ENCODE assay signal across 8 cellular contexts in genomic region chr4:4990857-4991540, GRCh38. TPM values are rescaled to one million over a fixed set of nuclear protein-coding genes. Genes with fewer than 3 reads are reported as not detected.
DNase-seq lines count a peak whose midpoint lies in the region; ATAC-seq and TF ChIP-seq lines count a peak whose summit lies in the region.

No MANE protein-coding gene starts in this region.

- peak; percentile 73 for ATAC-seq in HCT116
- no peak for ATAC-seq in HG03135 (IDR thresholded peaks at IDR 0.05; ENCODE audit: unreplicated experiment)
- no peak for ATAC-seq in HG03159 (IDR thresholded peaks at IDR 0.05; ENCODE audit: unreplicated experiment)

- H3K27ac ChIP-seq in HCT116 (ENCODE audit: low read depth, low read length) (no peak overlapping the region), stomach (peak overlapping the region in 4 of 5 donors; percentile 64 to 85 (median 78))

- TF ChIP-seq CTCF in HCT116 (IDR thresholded peaks at IDR 0.05 in 2 of 3, conservative IDR thresholded peaks at IDR 0.05 in 1 of 3; ENCODE audit: borderline replicate concordance in 1 of 3, insufficient read depth in 1 of 3, low read depth in 2 of 3, low read length in 2 of 3) (no peak), MCF 10A (IDR thresholded peaks at IDR 0.05; ENCODE audit: unreplicated experiment) (no peak), stomach (IDR thresholded peaks at IDR 0.05) (no peak)

- WGBS in stomach, 5 donors = 54 to 69% (median 61%) methylated on average over 9 to 15 of the region's 15 CpGs

- H3K4me2 ChIP-seq in HCT116 (ENCODE audit: low read length) = peak overlapping the region; percentile 53

- peak overlapping the region; percentile 66 for H3K27ac Mint-ChIP-seq in MCF 10A (ENCODE audit: low read depth, unreplicated experiment)

- CTCF ChIA-PET in HCT116 (lab: Charles Lee) = no interaction called here
- CTCF ChIA-PET in MCF 10A (lab: Yijun Ruan, JAX) = no interaction called here

- H3K9me3 ChIP-seq in HCT116 (ENCODE audit: control insufficient read depth in 1 of 2, insufficient read depth in 1 of 2, low read depth in 1 of 2, low read length in 2 of 2) = no peaks in the 10 kb centered on the region
- no peaks in the 10 kb centered on the region for H3K9me3 ChIP-seq in stomach

- H3K9me3 Mint-ChIP-seq in MCF 10A (ENCODE audit: unreplicated experiment) = no peaks in the 10 kb centered on the region

- intact Hi-C loops in HCT116 (cut with micrococcal nuclease) (loop anchor here (10.0 kb wide), 1 partner anchor 316 kb away; no protein-coding TSS in a partner anchor), MCF 10A (cut with micrococcal nuclease) (loop anchor here (1.0 to 5.0 kb wide), 3 partner anchors 47 to 721 kb away; partner anchors contain the start of gene EVC), stomach (cut with DNase I; ENCODE audit: low total_unique reads) (loop anchor here (5.0 to 10.0 kb wide), 2 partner anchors 151 to 814 kb away; no protein-coding TSS in a partner anchor)

- BruUV-seq in HCT116 (replicated peaks; lab: Mats Ljungman, UMichigan) = no TSS peak
- BruUV-seq in MCF 10A (replicated peaks; lab: Mats Ljungman, UMichigan) = no TSS peak

- no peaks in the 10 kb centered on the region for H3K79me2 ChIP-seq in HCT116 (ENCODE audit: insufficient read depth, low read length)

- H3K27me3 ChIP-seq in HCT116 (ENCODE audit: insufficient read depth, low read length) = no peaks in the 10 kb centered on the region
- peaks cover 0 to 9% (median 6%) of the 10 kb centered on the region in 3 donors for H3K27me3 ChIP-seq in stomach

- no peaks in the 10 kb centered on the region for H3K9me2 ChIP-seq in HCT116 (ENCODE audit: insufficient read depth)

- H3K4me3 ChIP-seq in HCT116 (replicated peaks in 1 of 2; ENCODE audit: low read depth in 1 of 2, low read length in 2 of 2) = no peak overlapping the region
- H3K4me3 ChIP-seq in stomach = no peak overlapping the region

- H3K36me3 ChIP-seq in HCT116 (ENCODE audit: control insufficient read depth in 1 of 2, insufficient read depth in 2 of 2, low read length in 2 of 2) (no peaks in the 10 kb centered on the region), stomach (no peaks in the 10 kb centered on the region)

- POLR2A ChIA-PET in HCT116 (lab: Charles Lee) = no interaction called here
- POLR2A ChIA-PET in MCF 10A (lab: Yijun Ruan, JAX) = no interaction called here

- H3K36me3 Mint-ChIP-seq in MCF 10A (ENCODE audit: insufficient read depth, unreplicated experiment) = peaks cover 5% of the 10 kb centered on the region

- H3K4me1 ChIP-seq in HCT116 (ENCODE audit: control insufficient read depth in 1 of 2, insufficient read depth in 2 of 2, low read length in 2 of 2) = peaks cover 9 to 20% of the 10 kb centered on the region in 2 experiments; a peak in 3 of 4 replicates
- peaks cover 8 to 41% (median 29%) of the 10 kb centered on the region in 4 donors for H3K4me1 ChIP-seq in stomach

- no peak for TF ChIP-seq RAD21 in HCT116 (IDR thresholded peaks at IDR 0.05; ENCODE audit: low read depth)

- DNase-seq in HCT116 (ENCODE audit: low read depth, low spot score) (peak; percentile 28), MCF 10A (ENCODE audit: unreplicated experiment) (peak; percentile 95), kidney tubule cell (ENCODE audit: low spot score) (peak; percentile 86), stomach (peak; percentile 46), NCI-H1417 (lab: John Stamatoyannopoulos, UW) (no peak), Kasumi-1 (lab: John Stamatoyannopoulos, UW) (no peak)

- H3K9ac ChIP-seq in HCT116 (ENCODE audit: low read length) = no peak overlapping the region

- no peak for TF ChIP-seq EP300 in stomach (IDR thresholded peaks at IDR 0.05)

- no peaks in the 10 kb centered on the region for H4K20me1 ChIP-seq in HCT116 (ENCODE audit: insufficient read depth)

- H3K4me3 Mint-ChIP-seq in MCF 10A (ENCODE audit: unreplicated experiment) = no peak overlapping the region

- H2AFZ ChIP-seq in HCT116 (ENCODE audit: low read depth, low read length, poor library complexity, severe bottlenecking) = peak overlapping the region; percentile 20

- TF ChIP-seq POLR2A in HCT116 (IDR thresholded peaks at IDR 0.05; ENCODE audit: borderline replicate concordance, extremely low read depth, insufficient read depth, insufficient read length) (no peak), stomach (IDR thresholded peaks at IDR 0.05) (no peak)

- RAD21 ChIA-PET in HCT116 (lab: Charles Lee; ENCODE audit: low non-redundant PET in 1 of 2, low total read pairs in 2 of 2, uncharacterized antibody in 2 of 2, unreplicated experiment in 2 of 2) = no interaction called here

- peaks cover 28% of the 10 kb centered on the region for H3K4me1 Mint-ChIP-seq in MCF 10A (ENCODE audit: insufficient read depth, unreplicated experiment)

- H3K27me3 Mint-ChIP-seq in MCF 10A (ENCODE audit: insufficient read depth, unreplicated experiment) = peaks cover 11% of the 10 kb centered on the region

TF ChIP-seq in HCT116, 20 proteins besides CTCF, POLR2A, EP300 and RAD21:
- TF ChIP-seq ELF1 (IDR thresholded peaks at IDR 0.05; ENCODE audit: borderline replicate concordance, low read depth) (no peak), EZH2 (IDR thresholded peaks at IDR 0.05) (no peak), YY1 (IDR thresholded peaks at IDR 0.05; ENCODE audit: extremely low read depth, insufficient replicate concordance, low read depth, low read length) (no peak), MAX (IDR thresholded peaks at IDR 0.05) (no peak), SP1 (IDR thresholded peaks at IDR 0.05; ENCODE audit: low read depth) (no peak), ZFX (IDR thresholded peaks at IDR 0.05) (no peak), POLR2AphosphoS5 (IDR thresholded peaks at IDR 0.05; ENCODE audit: low read depth, low read length) (no peak), JUND (IDR thresholded peaks at IDR 0.05) (no peak), ZNF274 (IDR thresholded peaks at IDR 0.05; ENCODE audit: low read depth, low read length) (no peak), SIN3A (IDR thresholded peaks at IDR 0.05; ENCODE audit: low read depth) (no peak), ATF3 (IDR thresholded peaks at IDR 0.05) (no peak), SRF (IDR thresholded peaks at IDR 0.05; ENCODE audit: low read depth) (no peak), TCF7L2 (IDR thresholded peaks at IDR 0.05; ENCODE audit: borderline replicate concordance, extremely low read depth, insufficient read depth, insufficient read length) (no peak), CBX3 (IDR thresholded peaks at IDR 0.05; ENCODE audit: low read depth) (no peak)

RNA-seq across cellular contexts. Expression of gene CYTL1, which starts 28.3 kb away (rescaled TPM):
- total RNA-seq in HCT116 (2021; ENCODE audit: unreplicated experiment) = not detected
- not detected in 2 replicates for polyA plus RNA-seq in HCT116 (2012)
- not detected in 2 replicates for total RNA-seq in MCF 10A (2022)
- total RNA-seq in stomach = 1 to 10 TPM in 2 of 5 donors, not detected in 3; 1.3 to 5.1 TPM
- 1 to 10 TPM in 2 of 3 donors, under 1 TPM in 1; 0.95 to 1.7 (median 1.4) TPM for polyA plus RNA-seq in stomach

Comparison
In these comparisons a context has a peak if more than half of its experiments do, and no peak if none do; other contexts are left out.
1. DNase-seq: peak in HCT116 (single experiment), MCF 10A (single experiment), kidney tubule cell (single experiment) and stomach (single experiment); none in NCI-H1417 (0 of 3) and Kasumi-1 (0 of 2).